In the genomic region with DNA sequence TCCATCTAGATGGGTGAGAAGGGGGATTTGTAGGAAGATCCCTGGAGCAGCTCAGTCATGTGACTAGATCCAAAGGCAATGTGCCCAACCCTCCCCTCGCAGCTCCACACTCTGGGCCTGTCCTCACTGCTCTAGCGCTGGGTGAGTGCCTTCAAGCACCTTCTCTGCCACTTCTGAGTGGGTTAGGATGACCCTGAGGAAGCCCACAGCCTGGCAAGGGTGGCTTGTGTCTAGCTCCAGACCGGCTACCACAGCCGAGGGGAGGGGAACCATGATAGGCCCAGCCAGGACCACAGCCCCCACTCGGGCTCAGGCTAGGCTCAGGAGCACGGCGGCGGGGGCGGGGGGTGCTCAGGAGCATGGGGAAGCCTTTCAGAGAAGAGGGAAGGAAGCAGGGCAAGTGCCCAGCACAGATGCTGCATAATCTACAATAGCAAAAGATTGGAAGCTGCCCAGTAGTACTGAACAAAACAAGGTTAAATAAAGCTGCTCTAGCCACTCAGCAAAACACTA, we compare ENCODE assay signal across 10 cellular contexts. TPM values are rescaled to one million over a fixed set of nuclear protein-coding genes. Genes with fewer than 3 reads are reported as not detected.
DNase-seq lines count a peak whose midpoint lies in the region; ATAC-seq and TF ChIP-seq lines count a peak whose summit lies in the region.
"Had no signal": no experiment of that assay in that cellular context is flagged by ENCODE, and none has a peak within 500 bp of the region (broad histone marks: within the 10 kb centered on the region; RNA-seq: fewer than 3 reads in every experiment).

No MANE protein-coding gene starts in this region.

- whole genome bisulfite sequencing in heart right ventricle, 2 donors = 21 to 28% methylated on average over 9 of the region's 9 CpGs

- no peaks in the 10 kb centered on the region for H3K27me3 ChIP-seq in heart right ventricle
- no peaks in the 10 kb centered on the region for H3K27me3 ChIP-seq in rectal smooth muscle tissue (ENCODE audit: control insufficient read depth, insufficient read depth, low read length)
- H3K27me3 ChIP-seq: pancreas had no signal

- H3K27ac ChIP-seq in heart right ventricle = peak overlapping the region in 6 of 10 donors; percentile 25 to 55 (median 40)
- H3K27ac ChIP-seq in rectal smooth muscle tissue (ENCODE audit: low read depth, low read length) = peak overlapping the region; percentile 87

- no peak overlapping the region for H3K4me3 ChIP-seq in heart right ventricle
- H3K4me3 ChIP-seq in rectal smooth muscle tissue (ENCODE audit: low read length) = peak overlapping the region; percentile 2
- H3K4me3 ChIP-seq in foreskin fibroblast (ENCODE audit: low read depth in 1 of 2, low read length in 2 of 2) = no peak overlapping the region
- H3K4me3 ChIP-seq: pancreas had no signal

- intact Hi-C loops in heart right ventricle (cut with DNase I) = no loop called here

- TF ChIP-seq CTCF in heart right ventricle (IDR thresholded peaks at IDR 0.05) (no peak), foreskin fibroblast (IDR thresholded peaks at IDR 0.05; ENCODE audit: low read depth, low read length) (no peak)

- DNase-seq in ELF-1 (ENCODE audit: low read depth, low spot score) (peak; percentile 45), SW480 (ENCODE audit: low spot score) (peak; percentile 20), heart right ventricle (peak in 1 of 2 donors; percentile 11), SIG-M5 (lab: John Stamatoyannopoulos, UW) (no peak), DMS53 (lab: John Stamatoyannopoulos, UW) (no peak), foreskin fibroblast (no peak)
- DNase-seq in activated T-cell treated with anti-CD3 and anti-CD28 coated beads, Interleukin-2, amount 50 U/mL, for 48 hours = no peak
- DNase-seq: CD8-positive, alpha-beta T cell; pancreas had no signal

- no peak overlapping the region for H3K9ac ChIP-seq in rectal smooth muscle tissue (ENCODE audit: low read length)

- peak in 7 of 8 donors; percentile 39 to 58 (median 51) for ATAC-seq in heart right ventricle
- ATAC-seq: CD8-positive, alpha-beta T cell had no signal

- H3K9me3 ChIP-seq in heart right ventricle = no peaks in the 10 kb centered on the region
- H3K9me3 ChIP-seq: pancreas had no signal

- H3K4me1 ChIP-seq in heart right ventricle (peaks cover 3 to 55% (median 12%) of the 10 kb centered on the region in 9 donors), rectal smooth muscle tissue (ENCODE audit: control insufficient read depth, insufficient read depth, low read length) (peaks cover 23% of the 10 kb centered on the region)

- H3K36me3 ChIP-seq in heart right ventricle = no peaks in the 10 kb centered on the region
- no peaks in the 10 kb centered on the region for H3K36me3 ChIP-seq in rectal smooth muscle tissue (ENCODE audit: control insufficient read depth, insufficient read depth, low read length)
- H3K36me3 ChIP-seq: pancreas had no signal

RNA-seq across cellular contexts. Expression of a gene that starts 1.7 kb away (rescaled TPM):
- not detected for total RNA-seq in heart right ventricle
- not detected for polyA plus RNA-seq in heart right ventricle
- total RNA-seq: CD8-positive, alpha-beta T cell had no signal
- polyA plus RNA-seq: pancreas had no signal

Comparison
In these comparisons a context has a peak if more than half of its experiments do, and no peak if none do; other contexts are left out.
1. DNase-seq: peak in ELF-1 (single experiment) and SW480 (single experiment); none in SIG-M5 (single experiment), activated T-cell treated with anti-CD3 and anti-CD28 coated beads, Interleukin-2, amount 50 U/mL, for 48 hours (0 of 2), DMS53 (single experiment) and foreskin fibroblast (0 of 2).